15 cellular contexts compared by ENCODE assay signal in the genomic region with DNA sequence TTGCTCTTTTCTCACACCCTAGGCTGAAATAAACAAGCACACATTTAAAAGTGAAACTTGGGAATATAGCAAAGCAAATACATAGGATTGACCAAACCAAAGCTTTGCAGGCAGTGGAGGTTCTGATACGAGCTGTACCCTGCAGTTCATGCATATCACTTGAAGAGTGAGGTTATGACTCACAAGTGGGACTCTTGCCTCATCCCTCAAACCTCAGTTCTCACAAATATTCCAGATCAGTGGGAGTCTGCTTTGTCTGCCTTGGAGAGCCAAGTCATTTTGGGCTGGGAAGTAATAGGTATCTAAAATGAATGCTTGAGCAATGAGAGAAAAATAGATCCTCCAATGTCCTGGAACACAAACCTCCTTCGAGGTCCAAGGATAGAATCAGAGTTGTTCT.
DNase-seq lines count a peak whose midpoint lies in the region; ATAC-seq, FAIRE-seq and TF ChIP-seq lines count a peak whose summit lies in the region.
"Had no signal": no experiment of that assay in that cellular context is flagged by ENCODE, and none has a peak within 500 bp of the region (broad histone marks: within the 10 kb centered on the region; RNA-seq: fewer than 3 reads in every experiment).

No MANE protein-coding gene starts in this region.

- H3K27ac ChIP-seq in AG04450 (ENCODE audit: low read depth, low read length) (no peak overlapping the region), lung (ENCODE audit: low read depth in 1 of 2, low read length in 1 of 2) (no peak overlapping the region)
- H3K27ac ChIP-seq: ovary, stomach had no signal

- FAIRE-seq in bronchial epithelial cell (lab: Jason Lieb, UNC), result no peak

- H3K27me3 Mint-ChIP-seq in activated CD4-positive, alpha-beta T cell treated with anti-CD3 and anti-CD28 coated beads, Interleukin-2, amount 10 ng/mL, durations not matched to agents 7 days and 5 days, result no peaks in the 10 kb centered on the region
- H3K27me3 Mint-ChIP-seq: CD4-positive, alpha-beta T cell had no signal

- H3K27ac Mint-ChIP-seq in activated CD4-positive, alpha-beta T cell treated with anti-CD3 and anti-CD28 coated beads, Interleukin-2, amount 10 ng/mL, durations not matched to agents 7 days and 5 days, result no peak overlapping the region
- H3K27ac Mint-ChIP-seq: CD4-positive, alpha-beta T cell; T-helper 1 cell treated with Interleukin-12 subunit alpha and Interleukin-12 subunit beta and Interleukin-4 antibody, amounts not matched to agents 30 μg/mL and 1 μg/mL, for 36 hours had no signal

- DNase-seq in AG04450 (ENCODE audit: low read depth, low spot score) (peak; percentile 59), HS-27A (ENCODE audit: low read depth) (peak; percentile 23), bronchial epithelial cell (ENCODE audit: low read depth) (peak; percentile 84), lung (ENCODE audit: low spot score) (no peak), SIG-M5 treated with dmso at 0.1 percent for 504 hours (lab: John Stamatoyannopoulos, UW; ENCODE audit: unreplicated experiment) (no peak), amygdala (lab: John Stamatoyannopoulos, UW) (no peak)
- DNase-seq in activated CD4-positive, alpha-beta T cell treated with anti-CD3 and anti-CD28 coated beads, Interleukin-2, amount 10 ng/mL, durations not matched to agents 7 days and 5 days, result no peak
- DNase-seq: CD4-positive, alpha-beta T cell; NK-92 treated with Interleukin-12 subunit alpha and Interleukin-12 subunit beta, amount 100 ng/mL, for 24 hours; stimulated activated CD4-positive, alpha-beta T cell treated with anti-CD3 and anti-CD28 coated beads, Interleukin-4, amount 100 ng/mL, for 4 hours; stomach had no signal

- WGBS in lung, 2 donors, result 65% methylated on average over 2 of the region's 2 CpGs

- POLR2A ChIA-PET in AG04450 (lab: Yijun Ruan, JAX), result no interaction called here
- POLR2A ChIA-PET in activated CD4-positive, alpha-beta T cell treated with anti-CD3 and anti-CD28 coated beads, Interleukin-2, amount 10 ng/mL, durations not matched to agents 7 days and 5 days (lab: Charles Lee), result no interaction called here

- H3K4me1 Mint-ChIP-seq in activated CD4-positive, alpha-beta T cell treated with anti-CD3 and anti-CD28 coated beads, Interleukin-2, amount 10 ng/mL, durations not matched to agents 7 days and 5 days, result no peaks in the 10 kb centered on the region

- no peaks in the 10 kb centered on the region for H3K36me3 ChIP-seq in bronchial epithelial cell (ENCODE audit: control insufficient read depth, insufficient read depth, low read length)
- no peaks in the 10 kb centered on the region for H3K36me3 ChIP-seq in lung (ENCODE audit: control insufficient read depth in 2 of 2, insufficient read depth in 2 of 2, low read length in 2 of 2)
- H3K36me3 ChIP-seq: ovary, stomach had no signal

- TF ChIP-seq CTCF in AG04450 (IDR thresholded peaks at IDR 0.05; ENCODE audit: low read depth, low read length) (no peak), bronchial epithelial cell (IDR thresholded peaks at IDR 0.05; ENCODE audit: insufficient read depth, low read length, severe bottlenecking) (no peak), lung (IDR thresholded peaks at IDR 0.05; ENCODE audit: control extremely low read depth, extremely low read depth) (no peak)

- no peaks in the 10 kb centered on the region for H3K9me3 Mint-ChIP-seq in activated CD4-positive, alpha-beta T cell treated with anti-CD3 and anti-CD28 coated beads, Interleukin-2, amount 10 ng/mL, durations not matched to agents 7 days and 5 days
- H3K9me3 Mint-ChIP-seq: T-helper 1 cell treated with Interleukin-12 subunit alpha and Interleukin-12 subunit beta and Interleukin-4 antibody, amounts not matched to agents 30 μg/mL and 1 μg/mL, for 36 hours had no signal

- H3K4me3 ChIP-seq in AG04450 (ENCODE audit: low read depth, low read length) (no peak overlapping the region), bronchial epithelial cell (ENCODE audit: low read depth, low read length) (no peak overlapping the region), lung (no peak overlapping the region)
- H3K4me3 ChIP-seq: ovary, stomach had no signal

- ATAC-seq in lung (ENCODE audit: insufficient read depth, low FRiP score) (peak; percentile 47), GM19324 (IDR thresholded peaks at IDR 0.05; ENCODE audit: low FRiP score, unreplicated experiment) (no peak)
- ATAC-seq: left lobe of liver had no signal

- no peaks in the 10 kb centered on the region for H3K4me1 ChIP-seq in lung (ENCODE audit: control insufficient read depth in 2 of 2, insufficient read depth in 2 of 2, low read length in 2 of 2)
- H3K4me1 ChIP-seq: stomach had no signal

- H3K27me3 ChIP-seq in AG04450 (ENCODE audit: control insufficient read depth, insufficient read depth, low read length) (no peaks in the 10 kb centered on the region), bronchial epithelial cell (ENCODE audit: control insufficient read depth, insufficient read depth, low read length) (no peaks in the 10 kb centered on the region), lung (ENCODE audit: control insufficient read depth, insufficient read depth) (no peaks in the 10 kb centered on the region)
- H3K27me3 ChIP-seq: ovary, stomach had no signal

- no peaks in the 10 kb centered on the region for H3K36me3 Mint-ChIP-seq in activated CD4-positive, alpha-beta T cell treated with anti-CD3 and anti-CD28 coated beads, Interleukin-2, amount 10 ng/mL, durations not matched to agents 7 days and 5 days (ENCODE audit: low read depth)

- no peak overlapping the region for H3K4me3 Mint-ChIP-seq in activated CD4-positive, alpha-beta T cell treated with anti-CD3 and anti-CD28 coated beads, Interleukin-2, amount 10 ng/mL, durations not matched to agents 7 days and 5 days
- H3K4me3 Mint-ChIP-seq: CD4-positive, alpha-beta T cell; T-helper 1 cell treated with Interleukin-12 subunit alpha and Interleukin-12 subunit beta and Interleukin-4 antibody, amounts not matched to agents 30 μg/mL and 1 μg/mL, for 36 hours had no signal

- CTCF ChIA-PET in AG04450 (lab: Charles Lee), result no interaction called here
- CTCF ChIA-PET in activated CD4-positive, alpha-beta T cell treated with anti-CD3 and anti-CD28 coated beads, Interleukin-2, amount 10 ng/mL, durations not matched to agents 7 days and 5 days (lab: Charles Lee), result no interaction called here

- H3K9me3 ChIP-seq in AG04450 (ENCODE audit: control insufficient read depth, insufficient read depth, low read length) (no peaks in the 10 kb centered on the region), lung (ENCODE audit: control insufficient read depth in 2 of 2, insufficient read depth in 1 of 2, low read length in 1 of 2) (peaks cover 0 to 2% of the 10 kb centered on the region in 2 donors)
- H3K9me3 ChIP-seq: ovary had no signal

Comparison
In these comparisons a context has a peak if more than half of its experiments do, and no peak if none do; other contexts are left out.
1. DNase-seq: peak in AG04450 (single experiment), HS-27A (single experiment) and bronchial epithelial cell (single experiment); none in lung (single experiment), activated CD4-positive, alpha-beta T cell treated with anti-CD3 and anti-CD28 coated beads, Interleukin-2, amount 10 ng/mL, durations not matched to agents 7 days and 5 days (single experiment), SIG-M5 treated with dmso at 0.1 percent for 504 hours (single experiment) and amygdala (0 of 56).